In the genomic region with DNA sequence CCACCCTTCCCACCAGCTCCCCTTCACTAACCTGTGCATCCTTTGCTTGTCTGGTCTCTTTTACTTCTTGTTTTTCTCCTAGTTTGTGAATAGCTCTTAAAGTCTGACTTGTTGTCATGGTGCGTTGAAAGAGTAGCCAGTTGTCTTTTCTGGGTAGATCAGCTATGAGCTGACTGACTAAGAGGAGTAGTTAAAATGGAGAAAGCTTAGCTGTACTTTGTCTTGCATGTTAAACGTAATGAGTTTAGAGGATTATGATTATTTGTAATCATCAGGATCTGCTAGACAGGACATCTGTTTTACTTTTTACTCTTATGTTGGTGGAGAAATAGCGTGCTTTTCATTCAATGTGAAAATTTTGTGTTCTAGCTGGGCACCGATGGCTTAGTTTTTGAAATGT, we compare ENCODE assay signal across 1 cellular context.
TF ChIP-seq lines count a peak whose summit lies in the region.

No MANE protein-coding gene starts in this region.

TF ChIP-seq in HEK293T, 16 proteins besides CTCF, POLR2A, EP300 and RAD21:
- TF ChIP-seq FOXK2 (IDR thresholded peaks at IDR 0.05) (no peak), SUZ12 (IDR thresholded peaks at IDR 0.05) (no peak), BHLHE40 (IDR thresholded peaks at IDR 0.05; ENCODE audit: borderline replicate concordance) (no peak), L3MBTL2 (conservative IDR thresholded peaks at IDR 0.05) (no peak), TARDBP (IDR thresholded peaks at IDR 0.05) (no peak), FOXA1 (IDR thresholded peaks at IDR 0.05) (no peak), LEF1 (IDR thresholded peaks at IDR 0.05; ENCODE audit: borderline replicate concordance) (no peak), HDGF (IDR thresholded peaks at IDR 0.05; ENCODE audit: borderline replicate concordance) (no peak), ZNF384 (IDR thresholded peaks at IDR 0.05) (no peak)
